12 cellular contexts compared by ENCODE assay signal in the genomic region with DNA sequence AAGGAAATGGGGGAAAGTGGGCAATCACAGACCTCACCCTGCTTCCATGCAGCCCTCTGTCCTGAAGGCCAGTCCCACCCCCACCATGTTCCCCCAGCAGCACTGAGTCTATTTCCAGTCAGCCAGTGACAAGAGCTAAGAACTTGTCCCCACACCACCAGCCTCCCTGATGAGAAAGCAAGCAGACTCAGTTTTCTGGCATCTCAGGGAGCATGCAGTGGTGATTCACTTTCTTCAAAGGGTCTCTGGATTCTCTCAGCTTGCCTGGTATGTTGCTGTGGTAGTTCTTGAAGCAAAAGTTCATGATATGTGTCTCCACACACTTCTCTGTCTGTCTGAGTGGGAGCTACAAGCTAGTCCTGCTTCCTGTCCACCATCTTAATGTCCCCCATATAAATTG.
"Had no signal": no experiment of that assay in that cellular context is flagged by ENCODE, and none has a peak within 500 bp of the region (broad histone marks: within the 10 kb centered on the region; RNA-seq: fewer than 3 reads in every experiment).

No MANE protein-coding gene starts in this region.

- DNase-seq: activated CD4-positive, alpha-beta T cell treated with anti-CD3 and anti-CD28 coated beads for 48 hours; activated naive CD4-positive, alpha-beta T cell treated with anti-CD3 and anti-CD28 coated beads for 36 hours; colonic mucosa; hippocampal formation; left colon; psoas muscle; right lobe of liver; stimulated activated CD4-positive, alpha-beta T cell treated with anti-CD3 and anti-CD28 coated beads, Interleukin-2, amount 100 ng/mL, for 48 hours; stimulated activated naive CD4-positive, alpha-beta T cell treated with Interleukin-2 at 50 U/mL for 16 hours; T-cell; T1000; upper lobe of right lung had no signal

- H3K27ac ChIP-seq: colonic mucosa, psoas muscle, right lobe of liver, upper lobe of right lung had no signal

- H3K4me3 ChIP-seq: colonic mucosa, psoas muscle, right lobe of liver, upper lobe of right lung had no signal
